1 cellular context compared by ENCODE assay signal in the genomic region with DNA sequence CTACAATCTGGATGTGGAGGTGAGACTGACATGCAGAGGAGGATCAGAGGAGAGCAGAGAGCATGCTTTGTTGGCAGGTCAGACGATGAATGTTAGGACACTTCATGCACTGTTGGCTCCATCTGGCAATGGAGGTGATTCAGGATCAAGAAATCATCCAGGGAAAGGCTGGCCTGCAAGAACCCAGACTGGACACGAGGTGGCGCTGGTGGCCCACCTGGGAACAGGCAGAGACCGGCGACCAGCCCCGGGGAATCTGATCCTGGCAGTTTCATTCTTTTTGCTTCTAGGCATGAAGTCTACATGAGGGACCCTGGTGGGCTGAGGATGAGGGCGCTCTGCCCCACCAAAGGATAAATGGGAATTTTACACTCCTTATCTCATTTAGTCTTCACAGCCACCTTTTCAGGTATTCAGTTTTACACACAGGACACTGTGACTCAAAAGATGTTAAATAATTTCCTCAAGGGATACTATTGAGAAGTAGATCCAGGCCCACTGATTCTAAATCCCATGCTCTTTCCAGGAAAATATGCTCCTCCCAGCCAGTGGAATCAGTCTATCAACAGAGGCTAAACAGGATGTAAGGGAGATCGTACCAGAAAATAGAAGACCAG.
TF ChIP-seq lines count a peak whose summit lies in the region.

No MANE protein-coding gene starts in this region.

TF ChIP-seq in Ishikawa, 13 proteins besides CTCF, POLR2A, EP300 and RAD21 (continued from another document):
- TF ChIP-seq NFIC (IDR thresholded peaks at IDR 0.05) (no peak), TEAD4 (IDR thresholded peaks at IDR 0.05) (no peak), FOXM1 (IDR thresholded peaks at IDR 0.05; ENCODE audit: borderline replicate concordance, low read depth) (no peak), CREB1 (IDR thresholded peaks at IDR 0.05; ENCODE audit: low read depth) (no peak)
- TF ChIP-seq, protein P1, sequence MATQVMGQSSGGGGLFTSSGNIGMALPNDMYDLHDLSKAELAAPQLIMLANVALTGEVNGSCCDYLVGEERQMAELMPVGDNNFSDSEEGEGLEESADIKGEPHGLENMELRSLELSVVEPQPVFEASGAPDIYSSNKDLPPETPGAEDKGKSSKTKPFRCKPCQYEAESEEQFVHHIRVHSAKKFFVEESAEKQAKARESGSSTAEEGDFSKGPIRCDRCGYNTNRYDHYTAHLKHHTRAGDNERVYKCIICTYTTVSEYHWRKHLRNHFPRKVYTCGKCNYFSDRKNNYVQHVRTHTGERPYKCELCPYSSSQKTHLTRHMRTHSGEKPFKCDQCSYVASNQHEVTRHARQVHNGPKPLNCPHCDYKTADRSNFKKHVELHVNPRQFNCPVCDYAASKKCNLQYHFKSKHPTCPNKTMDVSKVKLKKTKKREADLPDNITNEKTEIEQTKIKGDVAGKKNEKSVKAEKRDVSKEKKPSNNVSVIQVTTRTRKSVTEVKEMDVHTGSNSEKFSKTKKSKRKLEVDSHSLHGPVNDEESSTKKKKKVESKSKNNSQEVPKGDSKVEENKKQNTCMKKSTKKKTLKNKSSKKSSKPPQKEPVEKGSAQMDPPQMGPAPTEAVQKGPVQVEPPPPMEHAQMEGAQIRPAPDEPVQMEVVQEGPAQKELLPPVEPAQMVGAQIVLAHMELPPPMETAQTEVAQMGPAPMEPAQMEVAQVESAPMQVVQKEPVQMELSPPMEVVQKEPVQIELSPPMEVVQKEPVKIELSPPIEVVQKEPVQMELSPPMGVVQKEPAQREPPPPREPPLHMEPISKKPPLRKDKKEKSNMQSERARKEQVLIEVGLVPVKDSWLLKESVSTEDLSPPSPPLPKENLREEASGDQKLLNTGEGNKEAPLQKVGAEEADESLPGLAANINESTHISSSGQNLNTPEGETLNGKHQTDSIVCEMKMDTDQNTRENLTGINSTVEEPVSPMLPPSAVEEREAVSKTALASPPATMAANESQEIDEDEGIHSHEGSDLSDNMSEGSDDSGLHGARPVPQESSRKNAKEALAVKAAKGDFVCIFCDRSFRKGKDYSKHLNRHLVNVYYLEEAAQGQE (IDR thresholded peaks at IDR 0.05; ENCODE audit: low read depth) = no peak
TF ChIP-seq in Ishikawa: peak in this region for 0.
